Comparison of ENCODE assay signal across 1 cellular context in genomic region chr17:3679186-3680126, GRCh38.
TF ChIP-seq lines count a peak whose summit lies in the region.

No MANE protein-coding gene starts in this region.

TF ChIP-seq in A549, 52 proteins besides CTCF, POLR2A, EP300 and RAD21 (continued from another document):
- TF ChIP-seq REST (IDR thresholded peaks at IDR 0.05): no peak
- no peak for TF ChIP-seq CBX2 (IDR thresholded peaks at IDR 0.05; ENCODE audit: borderline replicate concordance, low read depth)
- TF ChIP-seq MAX (IDR thresholded peaks at IDR 0.05): no peak
- no peak for TF ChIP-seq ZC3H11A (IDR thresholded peaks at IDR 0.05)
- TF ChIP-seq MYC (IDR thresholded peaks at IDR 0.05; ENCODE audit: borderline replicate concordance, low read length): no peak
TF ChIP-seq in A549: peak in this region for 0.
